Comparison of ENCODE assay signal across 8 cellular contexts in genomic region chr9:99823392-99824377, GRCh38. TPM values are rescaled to one million over a fixed set of nuclear protein-coding genes. Genes with fewer than 3 reads are reported as not detected.
DNase-seq lines count a peak whose midpoint lies in the region; ATAC-seq and TF ChIP-seq lines count a peak whose summit lies in the region.

No MANE protein-coding gene starts in this region.

- peak overlapping the region; percentile 100 for H3K4me3 Mint-ChIP-seq in CD4-positive, alpha-beta T cell

- H3K27ac ChIP-seq in CD4-positive, alpha-beta T cell (ENCODE audit: low read depth, low read length), result no peak overlapping the region
- H3K27ac ChIP-seq in IMR-90 (ENCODE audit: insufficient read depth, low read length) (no peak overlapping the region; the same call in 1 of the 2 replicates), ectodermal cell (ENCODE audit: insufficient read depth, low read depth, low read length, poor library complexity, severe bottlenecking) (no peak overlapping the region)

- H3K9me1 ChIP-seq in IMR-90 (ENCODE audit: insufficient read depth, low read length), result no peaks in the 10 kb centered on the region; the same call in 1 of the 2 replicates

- peaks cover under 1 to 15% of the 10 kb centered on the region in 2 experiments; a peak in 2 of 4 replicates for H3K79me1 ChIP-seq in IMR-90 (ENCODE audit: low read depth in 1 of 2, low read length in 2 of 2)

- peak overlapping the region; percentile 96 for H3K27ac Mint-ChIP-seq in CD4-positive, alpha-beta T cell

- POLR2A ChIA-PET in CD4-positive, alpha-beta T cell (lab: Charles Lee), result interaction anchor here (0.7 to 2.4 kb wide), 2 partner anchors 83 kb away, joined by 3 to 13 read pairs; partner anchors contain the start of gene STX17
- POLR2A ChIA-PET in IMR-90 (lab: Charles Lee; ENCODE audit: unreplicated experiment), result no interaction called here

- DNase-seq in CD4-positive, alpha-beta T cell, result peak in 8 of 10 experiments; percentile 17 to 40 (median 29)
- DNase-seq in IMR-90 (peak; percentile 47), midbrain (lab: John Stamatoyannopoulos, UW) (peak; percentile 27), DMS79 (lab: John Stamatoyannopoulos, UW) (no peak)
- peak; percentile 61 to 70 for DNase-seq in activated CD4-positive, alpha-beta T cell treated with anti-CD3 and anti-CD28 coated beads, Interleukin-2, amount 50 U/mL, for 24 hours (ENCODE audit: low read depth in 1 of 2, low spot score in 1 of 2)
- DNase-seq in stimulated activated CD8-positive, alpha-beta memory T cell treated with anti-CD3 and anti-CD28 coated beads, Interleukin-15, amount 100 ng/mL, for 4 hours (ENCODE audit: low read depth in 2 of 2), result peak; percentile 78 to 90

- ATAC-seq in CD4-positive, alpha-beta T cell (ENCODE audit: poor library complexity), result no peak
- ATAC-seq in IMR-90 (ENCODE audit: low read depth), result no peak
- no peak for ATAC-seq in GM18502 (IDR thresholded peaks at IDR 0.05; ENCODE audit: poor library complexity, unreplicated experiment)

- peaks cover 4% of the 10 kb centered on the region for H4K20me1 ChIP-seq in IMR-90 (ENCODE audit: insufficient read depth, low read length)

- H2BK20ac ChIP-seq in IMR-90 (ENCODE audit: low read depth, low read length), result no peak overlapping the region

- no peaks in the 10 kb centered on the region for H3K9me3 Mint-ChIP-seq in CD4-positive, alpha-beta T cell

- no peak overlapping the region for H3K4ac ChIP-seq in IMR-90 (ENCODE audit: low read depth, low read length)

- 1% methylated on average over 8 of the region's 61 CpGs; no CpG with 5 or more reads in 1 of the 2 experiments for WGBS in IMR-90 (ENCODE audit: extremely low coverage in 2 of 2, insufficient read length in 1 of 2), 2 experiments
- 1% methylated on average over 59 to 61 of the region's 61 CpGs for WGBS in ectodermal cell, 2 experiments

- H2AK5ac ChIP-seq in IMR-90 (ENCODE audit: low read depth, low read length), result no peak overlapping the region

- H3K56ac ChIP-seq in IMR-90 (ENCODE audit: extremely low read depth, insufficient read depth, low read length), result no peak overlapping the region

- no peak overlapping the region for H3K18ac ChIP-seq in IMR-90 (ENCODE audit: low read depth, low read length)

- H3K36me3 ChIP-seq in IMR-90 (ENCODE audit: control insufficient read depth, insufficient read depth, low read length), result peaks cover 3% of the 10 kb centered on the region; the same call in 1 of the 2 replicates
- H3K36me3 ChIP-seq in ectodermal cell (ENCODE audit: control insufficient read depth, insufficient read depth, low read length), result no peaks in the 10 kb centered on the region

- H3K4me1 ChIP-seq in IMR-90 (ENCODE audit: control insufficient read depth, insufficient read depth, low read length), result no peaks in the 10 kb centered on the region
- H3K4me1 ChIP-seq in ectodermal cell (ENCODE audit: control insufficient read depth, insufficient read depth, low read length), result peaks cover 8% of the 10 kb centered on the region

- H2BK5ac ChIP-seq in IMR-90 (ENCODE audit: low read depth, low read length, poor library complexity, severe bottlenecking), result no peak overlapping the region

- no peak overlapping the region for H4K91ac ChIP-seq in IMR-90 (ENCODE audit: insufficient read depth, low read depth, low read length)

- H3K14ac ChIP-seq in IMR-90 (replicated peaks; ENCODE audit: low read depth, low read length), result peak overlapping the region; percentile 68; the same call in 1 of the 2 replicates

- H3K4me1 Mint-ChIP-seq in CD4-positive, alpha-beta T cell (ENCODE audit: low read depth), result peaks cover 64% of the 10 kb centered on the region

- H2AK9ac ChIP-seq in IMR-90 (replicated peaks; ENCODE audit: low read depth, low read length, poor library complexity), result peak overlapping the region; percentile 17

- H3K23ac ChIP-seq in IMR-90 (ENCODE audit: low read depth, low read length), result peak overlapping the region; percentile 34; the same call in 1 of the 2 replicates

- CTCF ChIA-PET in CD4-positive, alpha-beta T cell (lab: Charles Lee), result interaction anchor here (0.5 to 1.9 kb wide), 11 partner anchors 9 to 188 kb away, joined by 3 to 6 read pairs (median 3); no protein-coding TSS in a partner anchor
- CTCF ChIA-PET in IMR-90 (lab: Yijun Ruan, JAX), result no interaction called here

- intact Hi-C loops in CD4-positive, alpha-beta T cell (cut with DNase I, micrococcal nuclease), result loop anchor here (2.0 to 10.0 kb wide), 6 partner anchors 17 to 1711 kb away; partner anchors contain the start of genes ANKS6 (in 1 of the 2), ERP44 (in 1 of the 2), INVS (in 1 of the 2) and RNF20 (in 1 of the 2)
- intact Hi-C loops in IMR-90 (cut with micrococcal nuclease), result loop anchor here (5.0 kb wide), 7 partner anchors 189 to 774 kb away; partner anchors contain the start of gene MSANTD3

- in situ Hi-C loops in IMR-90 (cut with MboI; ENCODE audit: low sequenced_read_pairs), result loop anchor here (25.0 kb wide), 2 partner anchors 389 to 561 kb away; no protein-coding TSS in a partner anchor

- H3K27me3 ChIP-seq in CD4-positive, alpha-beta T cell (ENCODE audit: control insufficient read depth, insufficient read depth, low read length), result peaks cover 51% of the 10 kb centered on the region
- H3K27me3 ChIP-seq in IMR-90 (ENCODE audit: control insufficient read depth, insufficient read depth, low read length) (no peaks in the 10 kb centered on the region), ectodermal cell (ENCODE audit: control insufficient read depth, insufficient read depth, low read length, poor library complexity, severe bottlenecking) (peaks cover 84% of the 10 kb centered on the region)

- no peak overlapping the region for H2BK15ac ChIP-seq in IMR-90 (ENCODE audit: low read depth, low read length)

- TF ChIP-seq RAD21 in IMR-90 (IDR thresholded peaks at IDR 0.05; ENCODE audit: low read length), result no peak

- no peak overlapping the region for H2BK120ac ChIP-seq in IMR-90 (ENCODE audit: low read depth, low read length)

- no peaks in the 10 kb centered on the region for H3K9me3 ChIP-seq in CD4-positive, alpha-beta T cell (ENCODE audit: control insufficient read depth, low read length)
- H3K9me3 ChIP-seq in IMR-90 (ENCODE audit: control insufficient read depth, insufficient read depth, low read length), result no peaks in the 10 kb centered on the region
- no peaks in the 10 kb centered on the region for H3K9me3 ChIP-seq in ectodermal cell (ENCODE audit: control insufficient read depth, low read length)

- H4K5ac ChIP-seq in IMR-90 (ENCODE audit: low read depth, low read length), result no peak overlapping the region

- TF ChIP-seq POLR2A in IMR-90 (IDR thresholded peaks at IDR 0.05; ENCODE audit: low read depth, low read length), result peak; percentile 9; the same call in 1 of the 2 replicates

- peaks cover 44% of the 10 kb centered on the region for H3K36me3 Mint-ChIP-seq in CD4-positive, alpha-beta T cell (ENCODE audit: low read depth)

- H3K4me3 ChIP-seq in IMR-90 (ENCODE audit: insufficient read depth, low read depth, low read length) (peak overlapping the region; percentile 78), ectodermal cell (ENCODE audit: insufficient read depth, low read depth, low read length) (peak overlapping the region; percentile 64)

- no TSS peak for BruUV-seq in IMR-90 (replicated peaks; lab: Mats Ljungman, UMichigan)

- H4K8ac ChIP-seq in IMR-90 (ENCODE audit: low read depth in 2 of 2, low read length in 2 of 2), result no peak overlapping the region

- H3K9ac ChIP-seq in IMR-90 (ENCODE audit: low read depth, low read length), result peak overlapping the region; percentile 53

- peak overlapping the region; percentile 99 for H2AFZ ChIP-seq in IMR-90 (replicated peaks; ENCODE audit: low read length, poor library complexity)

- H3K27me3 Mint-ChIP-seq in CD4-positive, alpha-beta T cell, result peaks cover 73% of the 10 kb centered on the region

- dilution Hi-C loops in IMR-90 (cut with HindIII; ENCODE audit: low sequenced_read_pairs, unreplicated experiment), result no loop called here

- peak overlapping the region; percentile 88 for H3K4me2 ChIP-seq in IMR-90 (ENCODE audit: low read depth, low read length)

- no peak for TF ChIP-seq CTCF in CD4-positive, alpha-beta T cell (IDR thresholded peaks at IDR 0.05)
- TF ChIP-seq CTCF in IMR-90 (conservative IDR thresholded peaks at IDR 0.05; ENCODE audit: low read depth, low read length), result no peak

TF ChIP-seq in IMR-90, 13 proteins besides CTCF, POLR2A, EP300 and RAD21:
- no peak for TF ChIP-seq SMC3 (IDR thresholded peaks at IDR 0.05; ENCODE audit: low read depth, low read length)
- peak; percentile 68 for TF ChIP-seq MAZ (IDR thresholded peaks at IDR 0.05; ENCODE audit: borderline replicate concordance, low read depth, low read length)
TF ChIP-seq in IMR-90: peak in this region for 1.

RNA-seq across cellular contexts. Expression of gene NR4A3, which starts 2.0 kb away (rescaled TPM):
- total RNA-seq in CD4-positive, alpha-beta T cell, result 10 to 100 TPM; 42.4 to 44.6 TPM
- total RNA-seq in IMR-90 (2012; rRNA removed), result 0.54 and 1.9 TPM in 2 replicates
- 0.27 and 0.37 TPM in 2 replicates for polyA plus RNA-seq in IMR-90 (2012; rRNA removed)
- polyA plus RNA-seq in IMR-90 (2012; cell fraction: cytosol; rRNA removed), result 0.48 and 2.2 TPM in 2 replicates
- 10.7 and 31.9 TPM in 2 replicates for polyA plus RNA-seq in IMR-90 (2012; cell fraction: nucleus; rRNA removed; ENCODE audit: low replicate concordance)
- polyA plus RNA-seq in ectodermal cell (2013, experiment 1 of 4), result 1.8 TPM
- 1.8 TPM for polyA plus RNA-seq in ectodermal cell (2013, experiment 2 of 4)
- polyA plus RNA-seq in ectodermal cell (2013, experiment 3 of 4), result 1.3 TPM
- polyA plus RNA-seq in ectodermal cell (2013, experiment 4 of 4), result 1.8 TPM

Comparison
In these comparisons a context has a peak if more than half of its experiments do, and no peak if none do; other contexts are left out.
1. RNA of gene NR4A3, which starts 2.0 kb away (total RNA-seq): 42.4 to 44.6 TPM in CD4-positive, alpha-beta T cell; 0.54 to 1.9 TPM in IMR-90; every median in the first group is over 10 times any median in the second.